1 cellular context compared by ENCODE assay signal in the genomic region with DNA sequence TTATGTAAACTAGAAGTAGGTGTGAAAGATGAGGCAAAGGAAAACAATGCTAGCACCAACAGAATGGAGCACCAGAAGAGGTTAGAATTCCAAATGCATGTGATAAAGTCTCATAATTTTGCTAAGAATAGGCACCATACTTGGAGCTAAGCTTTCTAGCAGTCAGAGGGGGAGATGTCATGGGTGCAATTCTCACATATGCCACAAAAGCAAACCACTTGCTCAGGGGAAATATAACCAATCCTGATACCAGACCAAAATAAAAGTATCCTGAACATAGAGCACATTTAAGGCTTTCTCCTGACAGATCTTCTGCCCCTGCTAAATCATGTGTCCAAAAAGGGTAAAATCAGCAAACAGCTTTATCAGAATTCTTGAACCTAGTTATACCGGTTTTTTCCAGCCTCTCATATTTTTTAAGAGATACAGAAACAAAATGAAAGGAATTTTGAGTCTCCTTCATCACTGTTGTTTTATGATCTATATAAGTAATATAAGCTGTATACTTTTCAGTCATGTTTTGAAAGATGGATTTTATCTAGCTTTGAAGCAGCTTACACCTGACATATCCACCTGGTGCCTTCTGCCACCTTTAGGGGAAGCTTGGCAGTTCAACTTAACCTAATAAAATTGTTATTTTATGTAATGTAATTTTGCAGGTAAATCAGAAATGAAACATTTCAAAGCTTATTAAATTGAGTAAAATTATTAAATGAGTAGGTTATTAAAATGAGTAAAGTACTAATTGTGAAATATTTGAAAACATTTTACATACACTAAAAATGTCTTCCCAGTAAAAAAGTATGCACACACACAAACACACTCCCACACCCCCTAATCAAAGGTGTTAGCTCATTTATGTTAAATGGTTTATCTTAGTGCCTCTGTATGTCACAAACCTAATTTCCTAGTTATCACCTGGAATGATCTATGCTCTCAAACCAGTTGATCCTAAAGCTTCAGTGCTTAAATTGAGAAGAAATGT.
TF ChIP-seq lines count a peak whose summit lies in the region.

No MANE protein-coding gene starts in this region.

TF ChIP-seq in SK-N-SH treated with all-trans-retinoic acid at 6 μM for 48 hours, 23 proteins besides CTCF, POLR2A, EP300 and RAD21 (continued from another document):
- TF ChIP-seq OSR1 (CRISPR knock-in tag; IDR thresholded peaks at IDR 0.05) (no peak), TCF4 (CRISPR knock-in tag; IDR thresholded peaks at IDR 0.05; ENCODE audit: borderline replicate concordance) (no peak), BACH2 (CRISPR knock-in tag; IDR thresholded peaks at IDR 0.05; ENCODE audit: borderline replicate concordance) (no peak), ISL1 (CRISPR knock-in tag; IDR thresholded peaks at IDR 0.05) (no peak)
